In genomic region chr19:42401365-42402303, GRCh38 we compare ENCODE assay signal across 8 cellular contexts. TPM values are rescaled to one million over a fixed set of nuclear protein-coding genes. Genes with fewer than 3 reads are reported as not detected.
DNase-seq lines count a peak whose midpoint lies in the region; ATAC-seq and TF ChIP-seq lines count a peak whose summit lies in the region.

No MANE protein-coding gene starts in this region.

- peak; percentile 80 for DNase-seq in GM13977 (ENCODE audit: low spot score)
- peak; percentile 26 for DNase-seq in NCI-H2107 (lab: John Stamatoyannopoulos, UW)
- peak; percentile 74 for DNase-seq in activated B cell treated with CpG ODN at 0.5 μM for 24 hours
- DNase-seq in cardiac fibroblast (ENCODE audit: low read depth in 2 of 2), result peak; percentile 81 to 84
- DNase-seq in islet precursor cell, result peak; percentile 89
- peak; percentile 94 for DNase-seq in spleen

- ATAC-seq in activated B cell treated with CpG ODN at 0.5 μM for 24 hours (ENCODE audit: low read depth) (peak; percentile 49), HG02938 (IDR thresholded peaks at IDR 0.05; ENCODE audit: unreplicated experiment) (no peak), GM18870 (IDR thresholded peaks at IDR 0.05; ENCODE audit: unreplicated experiment) (no peak)

- H3K4me1 ChIP-seq in spleen, result peaks cover 19 to 51% (median 38%) of the 10 kb centered on the region in 6 donors

- intact Hi-C loops in activated B cell treated with CpG ODN at 0.5 μM for 24 hours (cut with micrococcal nuclease) (loop anchor here (1.0 kb wide), 5 partner anchors 14 to 268 kb away; partner anchors contain the start of gene MEGF8), spleen (cut with DNase I; ENCODE audit: low total_unique reads) (no loop called here)

- peaks cover 46% of the 10 kb centered on the region for H3K4me1 Mint-ChIP-seq in activated B cell treated with CpG ODN at 0.5 μM for 24 hours

- H3K4me3 ChIP-seq in cardiac fibroblast (replicated peaks in 1 of 2; ENCODE audit: low read depth in 2 of 2, low read length in 2 of 2), result peak overlapping the region; percentile 55 to 56
- peak overlapping the region; percentile 45 to 82 (median 56) for H3K4me3 ChIP-seq in spleen

- TF ChIP-seq POLR2A in spleen (IDR thresholded peaks at IDR 0.05), result peak in 1 of 3 donors; percentile 16

- peaks cover 18% of the 10 kb centered on the region for H3K36me3 Mint-ChIP-seq in activated B cell treated with CpG ODN at 0.5 μM for 24 hours (ENCODE audit: low read depth)

- H3K9me3 ChIP-seq in spleen, result no peaks in the 10 kb centered on the region

- H3K27me3 ChIP-seq in spleen (replicated peaks in 1 of 7), result no peaks in the 10 kb centered on the region

- CTCF ChIA-PET in activated B cell treated with CpG ODN at 0.5 μM for 24 hours (lab: Charles Lee), result interaction anchor here (0.6 to 2.1 kb wide), 6 partner anchors 11 to 299 kb away, joined by 3 to 6 read pairs (median 3); no protein-coding TSS in a partner anchor

- POLR2A ChIA-PET in activated B cell treated with CpG ODN at 0.5 μM for 24 hours (lab: Charles Lee), result interaction anchor here (0.5 to 2.1 kb wide), 10 partner anchors 22 to 530 kb away, joined by 3 to 8 read pairs (median 5); no protein-coding TSS in a partner anchor

- H3K27ac ChIP-seq in spleen, result peak overlapping the region; percentile 64 to 87 (median 79)

- H3K27ac Mint-ChIP-seq in activated B cell treated with CpG ODN at 0.5 μM for 24 hours, result peak overlapping the region; percentile 72

- in situ Hi-C loops in GM13977 (cut with MboI; ENCODE audit: low pct_unique_long_range_greater_than_20kb, low sequenced_read_pairs, unreplicated experiment), result no loop called here

- no peaks in the 10 kb centered on the region for H3K27me3 Mint-ChIP-seq in activated B cell treated with CpG ODN at 0.5 μM for 24 hours

- H3K9me3 Mint-ChIP-seq in activated B cell treated with CpG ODN at 0.5 μM for 24 hours, result no peaks in the 10 kb centered on the region

- TF ChIP-seq CTCF in GM13977 (IDR thresholded peaks at IDR 0.05; ENCODE audit: extremely low read depth, insufficient read depth, missing control alignments), result peak; percentile 79
- no peak for TF ChIP-seq CTCF in activated B cell treated with CpG ODN at 0.5 μM for 24 hours (IDR thresholded peaks at IDR 0.05)
- peak; percentile 81 for TF ChIP-seq CTCF in cardiac fibroblast (IDR thresholded peaks at IDR 0.05; ENCODE audit: low read depth, low read length)
- TF ChIP-seq CTCF in spleen (IDR thresholded peaks at IDR 0.05 in 8 of 11, conservative IDR thresholded peaks at IDR 0.05 in 3 of 11), result peak; percentile 57 to 88 (median 82)

- H3K36me3 ChIP-seq in spleen, result peaks cover 0 to 40% (median 16%) of the 10 kb centered on the region in 6 donors

- H3K4me3 Mint-ChIP-seq in activated B cell treated with CpG ODN at 0.5 μM for 24 hours, result peak overlapping the region; percentile 80

- WGBS in spleen, 5 donors, result 1 to 3% (median 1%) methylated on average over 51 to 80 of the region's 80 CpGs

RNA-seq across cellular contexts. Expression of gene CNFN, which starts 11.5 kb away (rescaled TPM):
- total RNA-seq in activated B cell treated with CpG ODN at 0.5 μM for 24 hours (1.00 and 2.4 TPM in 2 replicates), spleen (1 to 10 TPM in 4 of 7 donors, under 1 TPM in 1, not detected in 2; 0.80 to 2.8 (median 2.5) TPM)
- 10 to 100 TPM; 13.1 to 16.8 (median 15.7) TPM for polyA plus RNA-seq in spleen

RNA-seq across cellular contexts. Expression of gene LIPE, which starts 25.6 kb away (rescaled TPM):
- total RNA-seq in activated B cell treated with CpG ODN at 0.5 μM for 24 hours (37.2 and 37.3 TPM in 2 replicates), spleen (10 to 100 TPM; 20.7 to 43.7 (median 25.3) TPM)
- 10 to 100 TPM; 20.6 to 39.5 (median 21.1) TPM for polyA plus RNA-seq in spleen

RNA-seq across cellular contexts. Expression of gene CXCL17, which starts 41.1 kb away (rescaled TPM):
- total RNA-seq in activated B cell treated with CpG ODN at 0.5 μM for 24 hours, result not detected in 2 replicates
- not detected for total RNA-seq in spleen
- polyA plus RNA-seq in spleen, result under 1 TPM; 0.11 to 0.19 (median 0.12) TPM

Comparison
In these comparisons a context has a peak if more than half of its experiments do, and no peak if none do; other contexts are left out.
1. DNase-seq: peak in every context shown above with its lines; median percentile 94 in spleen; 89 in islet precursor cell; 82 in cardiac fibroblast; 80 in GM13977; 74 in activated B cell treated with CpG ODN at 0.5 μM for 24 hours; 26 in NCI-H2107.